In genomic region chr21:31107151-31107785, GRCh38 we compare ENCODE assay signal across 28 cellular contexts.
DNase-seq lines count a peak whose midpoint lies in the region; ATAC-seq lines count a peak whose summit lies in the region.
"Had no signal": no experiment of that assay in that cellular context is flagged by ENCODE, and none has a peak within 500 bp of the region (broad histone marks: within the 10 kb centered on the region; RNA-seq: fewer than 3 reads in every experiment).

No MANE protein-coding gene starts in this region.

- no peak for ATAC-seq in CD4-positive, CD25-positive, alpha-beta regulatory T cell (ENCODE audit: low read depth in 2 of 2)
- ATAC-seq: gastrocnemius medialis had no signal

- no peak overlapping the region for H3K4me2 ChIP-seq in GM23248 (ENCODE audit: unreplicated experiment)
- H3K4me2 ChIP-seq: PC-9 had no signal

- no peak overlapping the region for H3K27ac ChIP-seq in CD4-positive, CD25-positive, alpha-beta regulatory T cell (ENCODE audit: insufficient read depth, low read length, poor library complexity, severe bottlenecking)
- no peak overlapping the region for H3K27ac ChIP-seq in GM23248
- H3K27ac ChIP-seq: gastrocnemius medialis, ovary, PC-9, SK-N-MC, thoracic aorta, uterus had no signal

- no peaks in the 10 kb centered on the region for H3F3A ChIP-seq in GM23248 (ENCODE audit: insufficient read depth)

- H4K20me1 ChIP-seq in GM23248 (ENCODE audit: insufficient read depth), result no peaks in the 10 kb centered on the region

- H3K4me1 ChIP-seq in CD4-positive, CD25-positive, alpha-beta regulatory T cell (ENCODE audit: control insufficient read depth, insufficient read depth, low read length, poor library complexity, severe bottlenecking), result peaks cover 16% of the 10 kb centered on the region
- no peaks in the 10 kb centered on the region; the same call in 1 of the 2 replicates for H3K4me1 ChIP-seq in GM23248 (ENCODE audit: insufficient read depth)
- H3K4me1 ChIP-seq: gastrocnemius medialis, uterus had no signal

- H3K27ac Mint-ChIP-seq in CD4-positive, CD25-positive, alpha-beta regulatory T cell, result peak overlapping the region in 2 of 3 donors; percentile 47 to 74
- peak overlapping the region; percentile 80 for H3K27ac Mint-ChIP-seq in dendritic cell treated with granulocyte-macrophage colony-stimulating factor and Interleukin-4, amounts not matched to agents 40 ng/mL and 50 ng/mL, for 4 days
- H3K27ac Mint-ChIP-seq: activated B cell treated with CpG ODN at 0.5 μM for 24 hours; brain; stimulated activated naive CD8-positive, alpha-beta T cell treated with anti-CD3 and anti-CD28 coated beads, Interleukin-15, Interleukin-2, amounts not matched to agents 100 ng/mL and 50 ng/mL, for 24 hours had no signal

- peaks cover 0 to 3% (median 0%) of the 10 kb centered on the region in 7 donors for H3K9me3 Mint-ChIP-seq in CD4-positive, CD25-positive, alpha-beta regulatory T cell
- H3K9me3 Mint-ChIP-seq in dendritic cell treated with granulocyte-macrophage colony-stimulating factor and Interleukin-4, amounts not matched to agents 40 ng/mL and 50 ng/mL, for 4 days, result peaks cover 14% of the 10 kb centered on the region
- H3K9me3 Mint-ChIP-seq: activated T-cell treated with anti-CD3 and anti-CD28 coated beads, Interleukin-2, amount 50 U/mL, for 24 hours had no signal

- DNase-seq in CD4-positive, CD25-positive, alpha-beta regulatory T cell, result no peak
- DNase-seq in GM23248 (peak; percentile 6), pons (ENCODE audit: low spot score) (peak; percentile 45), NCI-H524 (lab: John Stamatoyannopoulos, UW) (no peak), MV-4-11 (lab: John Stamatoyannopoulos, UW) (no peak)
- DNase-seq in activated CD4-positive, alpha-beta T cell treated with anti-CD3 and anti-CD28 coated beads, Interleukin-2, amount 50 U/mL, for 48 hours, result no peak
- DNase-seq: ACHN; activated B cell treated with CpG ODN at 0.5 μM for 24 hours; activated CD4-positive, alpha-beta T cell treated with anti-CD3 and anti-CD28 coated beads, Interleukin-2, amount 50 U/mL, for 1 hour; activated naive CD4-positive, alpha-beta T cell treated with Interleukin-2 at 50 U/mL for 16 hours; activated T-cell treated with anti-CD3 and anti-CD28 coated beads, Interleukin-2, amount 50 U/mL, for 24 hours; BE2C; COR-L47; gastrocnemius medialis; H7; NCI-H1417 treated with DMSO at 0.1 percent for 48 hours; NCI-H2081; NCI-H526; ovary; PC-9; uterus had no signal

- in situ Hi-C loops in GM23248 (cut with MboI), result loop anchor here (5.0 kb wide), 1 partner anchor 75 kb away; no protein-coding TSS in a partner anchor

- H3K4me3 Mint-ChIP-seq in CD4-positive, CD25-positive, alpha-beta regulatory T cell, result peak overlapping the region in 1 of 4 donors; percentile 76
- H3K4me3 Mint-ChIP-seq in dendritic cell treated with granulocyte-macrophage colony-stimulating factor and Interleukin-4, amounts not matched to agents 40 ng/mL and 50 ng/mL, for 4 days, result no peak overlapping the region
- H3K4me3 Mint-ChIP-seq: activated B cell treated with CpG ODN at 0.5 μM for 24 hours; activated T-cell treated with anti-CD3 and anti-CD28 coated beads, Interleukin-2, amount 50 U/mL, for 24 hours; brain; neural crest cell; stimulated activated naive CD8-positive, alpha-beta T cell treated with anti-CD3 and anti-CD28 coated beads, Interleukin-15, Interleukin-2, amounts not matched to agents 100 ng/mL and 50 ng/mL, for 24 hours had no signal

- no peak overlapping the region for H3K4me3 ChIP-seq in CD4-positive, CD25-positive, alpha-beta regulatory T cell (ENCODE audit: low read depth, low read length)
- H3K4me3 ChIP-seq in GM23248, result no peak overlapping the region
- H3K4me3 ChIP-seq: gastrocnemius medialis, ovary, PC-9, SK-N-MC, skin epidermis, thoracic aorta, uterus had no signal

- peaks cover 3% of the 10 kb centered on the region for H3K36me3 ChIP-seq in CD4-positive, CD25-positive, alpha-beta regulatory T cell (ENCODE audit: control insufficient read depth, insufficient read depth, low read length)
- H3K36me3 ChIP-seq in GM23248 (ENCODE audit: low read depth), result no peaks in the 10 kb centered on the region
- H3K36me3 ChIP-seq: BE2C, gastrocnemius medialis, ovary, thoracic aorta, uterus had no signal

- no peaks in the 10 kb centered on the region for H3K27me3 ChIP-seq in CD4-positive, CD25-positive, alpha-beta regulatory T cell (ENCODE audit: control insufficient read depth, insufficient read depth, low read length)
- H3K27me3 ChIP-seq in GM23248 (replicated peaks; ENCODE audit: insufficient read depth), result no peaks in the 10 kb centered on the region
- H3K27me3 ChIP-seq: BE2C, gastrocnemius medialis, ovary, uterus had no signal

- peaks cover 5% of the 10 kb centered on the region for H3K27me3 Mint-ChIP-seq in CD4-positive, CD25-positive, alpha-beta regulatory T cell
- no peaks in the 10 kb centered on the region for H3K27me3 Mint-ChIP-seq in dendritic cell treated with granulocyte-macrophage colony-stimulating factor and Interleukin-4, amounts not matched to agents 40 ng/mL and 50 ng/mL, for 4 days
- H3K27me3 Mint-ChIP-seq: activated B cell treated with CpG ODN at 0.5 μM for 24 hours; activated T-cell treated with anti-CD3 and anti-CD28 coated beads, Interleukin-2, amount 50 U/mL, for 24 hours; brain; stimulated activated naive CD8-positive, alpha-beta T cell treated with anti-CD3 and anti-CD28 coated beads, Interleukin-15, Interleukin-2, amounts not matched to agents 100 ng/mL and 50 ng/mL, for 24 hours had no signal

- no peaks in the 10 kb centered on the region for H3K9me3 ChIP-seq in CD4-positive, CD25-positive, alpha-beta regulatory T cell (ENCODE audit: control insufficient read depth in 2 of 2, low read length in 2 of 2)
- no peaks in the 10 kb centered on the region for H3K9me3 ChIP-seq in GM23248 (ENCODE audit: low read depth)
- H3K9me3 ChIP-seq: BE2C, gastrocnemius medialis, ovary, thoracic aorta, uterus had no signal

- H3K36me3 Mint-ChIP-seq in CD4-positive, CD25-positive, alpha-beta regulatory T cell, result peaks cover 24% of the 10 kb centered on the region
- peaks cover 22% of the 10 kb centered on the region for H3K36me3 Mint-ChIP-seq in dendritic cell treated with granulocyte-macrophage colony-stimulating factor and Interleukin-4, amounts not matched to agents 40 ng/mL and 50 ng/mL, for 4 days (ENCODE audit: low read depth)
- H3K36me3 Mint-ChIP-seq: brain had no signal

- WGBS in GM23248 (ENCODE audit: low coverage in 1 of 2, low lambda C conversion rate in 2 of 2, missing lambda C conversion rate in 2 of 2), 2 experiments, result 62 to 68% methylated on average over 4 of the region's 4 CpGs

- H3K9ac ChIP-seq in GM23248, result no peak overlapping the region

- H3K4me1 Mint-ChIP-seq in CD4-positive, CD25-positive, alpha-beta regulatory T cell, result peaks cover 13 to 47% (median 38%) of the 10 kb centered on the region in 4 donors
- H3K4me1 Mint-ChIP-seq in dendritic cell treated with granulocyte-macrophage colony-stimulating factor and Interleukin-4, amounts not matched to agents 40 ng/mL and 50 ng/mL, for 4 days (ENCODE audit: low read depth), result peaks cover 83% of the 10 kb centered on the region
- H3K4me1 Mint-ChIP-seq: brain had no signal

- H3K79me2 ChIP-seq in GM23248 (ENCODE audit: insufficient read depth), result no peaks in the 10 kb centered on the region

- intact Hi-C loops in dendritic cell treated with granulocyte-macrophage colony-stimulating factor and Interleukin-4, amounts not matched to agents 40 ng/mL and 50 ng/mL, for 4 days (cut with micrococcal nuclease), result no loop called here

- H3K9me2 ChIP-seq in GM23248 (ENCODE audit: insufficient read depth), result no peaks in the 10 kb centered on the region

- H2AFZ ChIP-seq in GM23248, result no peak overlapping the region; the same call in 1 of the 2 replicates
- H2AFZ ChIP-seq: PC-9 had no signal

Comparison
In these comparisons a context has a peak if more than half of its experiments do, and no peak if none do; other contexts are left out.
1. DNase-seq: peak in GM23248 (single experiment) and pons (single experiment); none in CD4-positive, CD25-positive, alpha-beta regulatory T cell (0 of 3), NCI-H524 (0 of 2), activated CD4-positive, alpha-beta T cell treated with anti-CD3 and anti-CD28 coated beads, Interleukin-2, amount 50 U/mL, for 48 hours (0 of 2) and MV-4-11 (single experiment).